Comparison of ENCODE assay signal across 10 cellular contexts in the genomic region with DNA sequence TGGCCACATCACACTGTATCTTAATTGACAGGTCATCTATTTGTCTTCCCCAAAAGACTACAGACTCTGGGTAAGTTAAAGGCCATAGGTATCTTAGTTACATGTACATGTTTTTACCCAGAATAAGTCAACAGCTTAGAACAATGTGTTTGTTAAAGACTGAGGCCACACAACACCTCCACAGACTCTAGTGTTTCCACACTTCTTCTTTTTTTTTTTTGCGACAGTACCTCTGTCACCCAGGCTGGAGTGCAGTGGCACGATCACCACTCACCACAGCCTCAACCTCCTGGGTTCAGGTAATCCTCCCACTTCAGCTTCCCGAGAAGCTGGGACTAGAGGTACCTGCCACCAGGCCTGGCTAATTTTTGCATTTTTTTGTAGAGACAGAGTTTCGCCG.
A peak's percentile ranks its signal among the peaks of the same experiment; 100 is the strongest.
DNase-seq lines count a peak whose midpoint lies in the region; TF ChIP-seq lines count a peak whose summit lies in the region.
"Had no signal": no experiment of that assay in that cellular context is flagged by ENCODE, and none has a peak within 500 bp of the region (broad histone marks: within the 10 kb centered on the region; RNA-seq: fewer than 3 reads in every experiment).

No MANE protein-coding gene starts in this region.

- DNase-seq in GM12864 (ENCODE audit: low read depth) (no peak), HEK293T (ENCODE audit: extremely low spot score) (no peak), NCI-H526 (lab: John Stamatoyannopoulos, UW) (no peak), glomerular visceral epithelial cell (ENCODE audit: extremely low spot score) (no peak)
- DNase-seq in stimulated activated CD4-positive, alpha-beta T cell treated with anti-CD3 and anti-CD28 coated beads, Interleukin-2, amount 100 ng/mL, for 24 hours, result no peak
- DNase-seq: cerebellar nuclear complex; stimulated activated CD8-positive, alpha-beta memory T cell treated with anti-CD3 and anti-CD28 coated beads, Interleukin-4, amount 100 ng/mL, for 48 hours had no signal

- no peaks in the 10 kb centered on the region for H3K9me3 ChIP-seq in iPS-18c (ENCODE audit: control insufficient read depth, insufficient read depth, low read length)

- TF ChIP-seq CTCF in 22Rv1 (IDR thresholded peaks at IDR 0.05) (no peak), GM12864 (IDR thresholded peaks at IDR 0.05; ENCODE audit: low read depth, low read length, missing control alignments) (no peak), WI38 (IDR thresholded peaks at IDR 0.05; ENCODE audit: low read depth, low read length) (no peak)

- H3K27ac ChIP-seq in 22Rv1, result peak overlapping the region; percentile 96

- CTCF ChIA-PET in HEK293T (lab: Yijun Ruan, JAX), result interaction anchor here (0.6 to 1.6 kb wide), 2 partner anchors 17 to 360 kb away, joined by 3 to 7 read pairs; a partner anchor contains a TSS

- POLR2A ChIA-PET in HEK293T (lab: Yijun Ruan, JAX), result interaction anchor here (0.9 kb wide), 1 partner anchor 147 kb away, joined by 3 read pairs; a partner anchor contains a TSS

- peak overlapping the region; percentile 73; the same call in 1 of the 2 replicates for H3K4me3 ChIP-seq in GM12864 (ENCODE audit: low read depth, low read length)
- 0 out of 2 replicates have a peak overlapping the region, but pooled peaks have one; percentile 68 for H3K4me3 ChIP-seq in WI38 (ENCODE audit: low read depth, low read length)
- H3K4me3 ChIP-seq in iPS-18c (ENCODE audit: insufficient read depth, low read depth, low read length), result peak overlapping the region; percentile 96; the same call in 1 of the 2 replicates

TF ChIP-seq in HEK293T, 16 proteins besides CTCF, POLR2A, EP300 and RAD21:
- TF ChIP-seq FOXK2 (IDR thresholded peaks at IDR 0.05) (no peak), FOXA1 (IDR thresholded peaks at IDR 0.05) (no peak), ARNT (IDR thresholded peaks at IDR 0.05) (no peak), ELF4 (IDR thresholded peaks at IDR 0.05) (no peak), ZNF384 (IDR thresholded peaks at IDR 0.05) (no peak), FOXM1 (IDR thresholded peaks at IDR 0.05; ENCODE audit: borderline replicate concordance) (no peak), SUZ12 (IDR thresholded peaks at IDR 0.05) (no peak), SP1 (IDR thresholded peaks at IDR 0.05) (no peak), NFRKB (IDR thresholded peaks at IDR 0.05) (no peak), BHLHE40 (IDR thresholded peaks at IDR 0.05; ENCODE audit: borderline replicate concordance) (no peak), TARDBP (IDR thresholded peaks at IDR 0.05) (no peak), CTBP1 (IDR thresholded peaks at IDR 0.05; ENCODE audit: borderline replicate concordance) (no peak), L3MBTL2 (conservative IDR thresholded peaks at IDR 0.05) (no peak), LEF1 (IDR thresholded peaks at IDR 0.05; ENCODE audit: borderline replicate concordance) (no peak), HDGF (IDR thresholded peaks at IDR 0.05; ENCODE audit: borderline replicate concordance) (no peak)
- TF ChIP-seq, protein P1, sequence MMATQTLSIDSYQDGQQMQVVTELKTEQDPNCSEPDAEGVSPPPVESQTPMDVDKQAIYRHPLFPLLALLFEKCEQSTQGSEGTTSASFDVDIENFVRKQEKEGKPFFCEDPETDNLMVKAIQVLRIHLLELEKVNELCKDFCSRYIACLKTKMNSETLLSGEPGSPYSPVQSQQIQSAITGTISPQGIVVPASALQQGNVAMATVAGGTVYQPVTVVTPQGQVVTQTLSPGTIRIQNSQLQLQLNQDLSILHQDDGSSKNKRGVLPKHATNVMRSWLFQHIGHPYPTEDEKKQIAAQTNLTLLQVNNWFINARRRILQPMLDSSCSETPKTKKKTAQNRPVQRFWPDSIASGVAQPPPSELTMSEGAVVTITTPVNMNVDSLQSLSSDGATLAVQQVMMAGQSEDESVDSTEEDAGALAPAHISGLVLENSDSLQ (IDR thresholded peaks at IDR 0.05), result no peak
